In genomic region chr16:31473300-31474052, GRCh38 we compare ENCODE assay signal across 10 cellular contexts. TPM values are rescaled to one million over a fixed set of nuclear protein-coding genes. Genes with fewer than 3 reads are reported as not detected.
DNase-seq lines count a peak whose midpoint lies in the region; ATAC-seq and TF ChIP-seq lines count a peak whose summit lies in the region.
"Had no signal": no experiment of that assay in that cellular context is flagged by ENCODE, and none has a peak within 500 bp of the region (broad histone marks: within the 10 kb centered on the region; RNA-seq: fewer than 3 reads in every experiment).

No MANE protein-coding gene starts in this region.

- H3K36me3 ChIP-seq in HCT116 (ENCODE audit: control insufficient read depth in 1 of 2, insufficient read depth in 2 of 2, low read length in 2 of 2) (no peaks in the 10 kb centered on the region), aorta (ENCODE audit: control insufficient read depth in 1 of 2, insufficient read depth in 2 of 2, low read length in 1 of 2) (peaks cover 0 to 11% of the 10 kb centered on the region in 2 donors)

- H3K9me2 ChIP-seq in HCT116 (ENCODE audit: insufficient read depth): no peaks in the 10 kb centered on the region

- no peak for TF ChIP-seq POLR2A in HCT116 (IDR thresholded peaks at IDR 0.05; ENCODE audit: borderline replicate concordance, extremely low read depth, insufficient read depth, insufficient read length)

- H3K4me3 Mint-ChIP-seq in endothelial cell (ENCODE audit: unreplicated experiment) (peak overlapping the region; percentile 88), osteocyte (ENCODE audit: unreplicated experiment) (peak overlapping the region; percentile 89)

- H3K9me3 ChIP-seq in AG04450 (ENCODE audit: control insufficient read depth, insufficient read depth, low read length) (peaks cover 5% of the 10 kb centered on the region), HCT116 (ENCODE audit: control insufficient read depth in 1 of 2, insufficient read depth in 1 of 2, low read depth in 1 of 2, low read length in 2 of 2) (no peaks in the 10 kb centered on the region), aorta (ENCODE audit: control insufficient read depth, low read length) (no peaks in the 10 kb centered on the region)

- CTCF ChIA-PET in AG04450 (lab: Charles Lee): interaction anchor here (0.6 to 3.2 kb wide), 6 partner anchors 13 to 248 kb away, joined by 3 to 15 read pairs (median 4); no protein-coding TSS in a partner anchor
- CTCF ChIA-PET in HCT116 (lab: Charles Lee): interaction anchor here (0.5 to 1.0 kb wide), 12 partner anchors 8 to 400 kb away, joined by 3 to 32 read pairs (median 3); partner anchors contain the start of genes ARMC5, SLC5A2 and ZNF267

- peaks cover 17% of the 10 kb centered on the region for H3K27me3 Mint-ChIP-seq in endothelial cell (ENCODE audit: unreplicated experiment)
- no peaks in the 10 kb centered on the region for H3K27me3 Mint-ChIP-seq in osteocyte (ENCODE audit: unreplicated experiment)

- no peak for TF ChIP-seq RAD21 in HCT116 (IDR thresholded peaks at IDR 0.05; ENCODE audit: low read depth)

- H3K27ac ChIP-seq in AG04450 (ENCODE audit: low read depth, low read length) (peak overlapping the region; percentile 47), HCT116 (ENCODE audit: low read depth, low read length) (no peak overlapping the region), aorta (ENCODE audit: low read depth in 1 of 2, low read length in 2 of 2) (peak overlapping the region in 1 of 2 donors; percentile 13)
- H3K27ac ChIP-seq: KMS-11 had no signal

- peaks cover 24% of the 10 kb centered on the region for H3K36me3 Mint-ChIP-seq in endothelial cell (ENCODE audit: low read depth, unreplicated experiment)
- H3K36me3 Mint-ChIP-seq in osteocyte (ENCODE audit: unreplicated experiment): peaks cover 26% of the 10 kb centered on the region

- TF ChIP-seq CTCF in AG04450 (IDR thresholded peaks at IDR 0.05; ENCODE audit: low read depth, low read length): no peak
- TF ChIP-seq CTCF in HCT116 (IDR thresholded peaks at IDR 0.05 in 2 of 3, conservative IDR thresholded peaks at IDR 0.05 in 1 of 3; ENCODE audit: borderline replicate concordance in 1 of 3, insufficient read depth in 1 of 3, low read depth in 2 of 3, low read length in 2 of 3): no peak
- no peak for TF ChIP-seq CTCF in endothelial cell (IDR thresholded peaks at IDR 0.05; ENCODE audit: unreplicated experiment)
- TF ChIP-seq CTCF in osteocyte (IDR thresholded peaks at IDR 0.05): no peak
- TF ChIP-seq CTCF in GM20000 (IDR thresholded peaks at IDR 0.05; ENCODE audit: extremely low read depth, missing control alignments): no peak

- no peak for ATAC-seq in HCT116
- ATAC-seq in aorta (ENCODE audit: low FRiP score): no peak

- WGBS in aorta, 2 donors: 77 to 78% methylated on average over 17 of the region's 17 CpGs

- H3K4me1 ChIP-seq in HCT116 (ENCODE audit: control insufficient read depth in 1 of 2, insufficient read depth in 2 of 2, low read length in 2 of 2) (peaks cover 16 to 40% of the 10 kb centered on the region in 2 experiments), aorta (ENCODE audit: control insufficient read depth in 1 of 2, insufficient read depth in 2 of 2, low read length in 2 of 2) (no peaks in the 10 kb centered on the region)

- H3K4me2 ChIP-seq in HCT116 (ENCODE audit: low read length): peak overlapping the region; percentile 98; the same call in 1 of the 2 replicates
- H3K4me2 ChIP-seq: KMS-11 had no signal

- peaks cover 14% of the 10 kb centered on the region for H3K4me1 Mint-ChIP-seq in endothelial cell (ENCODE audit: unreplicated experiment)
- H3K4me1 Mint-ChIP-seq in osteocyte (ENCODE audit: unreplicated experiment): peaks cover 35% of the 10 kb centered on the region

- intact Hi-C loops in HCT116 (cut with micrococcal nuclease) (loop anchor here (5.0 kb wide), 1 partner anchor 224 kb away; no protein-coding TSS in a partner anchor), aorta (cut with DNase I) (no loop called here)

- no peaks in the 10 kb centered on the region for H3K27me3 ChIP-seq in AG04450 (ENCODE audit: control insufficient read depth, insufficient read depth, low read length)
- H3K27me3 ChIP-seq in HCT116 (ENCODE audit: insufficient read depth, low read length): no peaks in the 10 kb centered on the region
- H3K27me3 ChIP-seq in aorta (ENCODE audit: control insufficient read depth in 1 of 2, insufficient read depth in 2 of 2, low read length in 1 of 2): no peaks in the 10 kb centered on the region

- no peaks in the 10 kb centered on the region for H3K9me3 Mint-ChIP-seq in endothelial cell (ENCODE audit: unreplicated experiment)
- H3K9me3 Mint-ChIP-seq in osteocyte (ENCODE audit: unreplicated experiment): no peaks in the 10 kb centered on the region
- H3K9me3 Mint-ChIP-seq: CD4-positive, alpha-beta T cell had no signal

- H3K27ac Mint-ChIP-seq in endothelial cell (ENCODE audit: unreplicated experiment) (no peak overlapping the region), osteocyte (ENCODE audit: unreplicated experiment) (peak overlapping the region; percentile 95)
- H3K27ac Mint-ChIP-seq: CD4-positive, alpha-beta T cell had no signal

- DNase-seq in AG04450 (ENCODE audit: low read depth, low spot score): no peak
- no peak for DNase-seq in HCT116 (ENCODE audit: low read depth, low spot score)
- DNase-seq in endothelial cell (ENCODE audit: low spot score): no peak
- DNase-seq in osteocyte (ENCODE audit: extremely low spot score, unreplicated experiment): no peak
- no peak for DNase-seq in DMS53 treated with DMSO at 0.1 percent for 48 hours (lab: John Stamatoyannopoulos, UW; ENCODE audit: unreplicated experiment)
- no peak for DNase-seq in GM20000 (ENCODE audit: low spot score)
- DNase-seq in hippocampal formation (lab: John Stamatoyannopoulos, UW): no peak
- no peak for DNase-seq in aorta

- no peak overlapping the region for H2AFZ ChIP-seq in HCT116 (ENCODE audit: low read depth, low read length, poor library complexity, severe bottlenecking)

- no peak overlapping the region for H3K9ac ChIP-seq in HCT116 (ENCODE audit: low read length)
- H3K9ac ChIP-seq: KMS-11 had no signal

- H3K4me3 ChIP-seq in AG04450 (ENCODE audit: low read depth, low read length) (peak overlapping the region; percentile 85), HCT116 (replicated peaks in 1 of 2; ENCODE audit: low read depth in 1 of 2, low read length in 2 of 2) (no peak overlapping the region), aorta (ENCODE audit: low read length in 2 of 2) (no peak overlapping the region)

- RAD21 ChIA-PET in HCT116 (lab: Charles Lee; ENCODE audit: low non-redundant PET in 1 of 2, low total read pairs in 2 of 2, uncharacterized antibody in 2 of 2, unreplicated experiment in 2 of 2): no interaction called here

- no peaks in the 10 kb centered on the region for H3K79me2 ChIP-seq in HCT116 (ENCODE audit: insufficient read depth, low read length)

- H4K20me1 ChIP-seq in HCT116 (ENCODE audit: insufficient read depth): no peaks in the 10 kb centered on the region

- no TSS peak for BruUV-seq in HCT116 (replicated peaks; lab: Mats Ljungman, UMichigan)

- POLR2A ChIA-PET in AG04450 (lab: Yijun Ruan, JAX) (interaction anchor here (0.6 to 1.0 kb wide), 3 partner anchors 14 to 35 kb away, joined by 3 read pairs; partner anchors contain the start of genes ARMC5 and RUSF1), HCT116 (lab: Charles Lee) (interaction anchor here (1.0 kb wide), 1 partner anchor 14 kb away, joined by 4 read pairs; the partner anchor contains the start of gene ARMC5)

TF ChIP-seq in HCT116, 20 proteins besides CTCF, POLR2A, EP300 and RAD21 (continues in another document):
- TF ChIP-seq ATF3 (IDR thresholded peaks at IDR 0.05) (no peak), ZFX (IDR thresholded peaks at IDR 0.05) (no peak), SRF (IDR thresholded peaks at IDR 0.05; ENCODE audit: low read depth) (no peak), SIN3A (IDR thresholded peaks at IDR 0.05; ENCODE audit: low read depth) (no peak)

RNA-seq across cellular contexts. Expression of gene TGFB1I1, which starts 1.5 kb away (rescaled TPM):
- polyA plus RNA-seq in AG04450 (2011; rRNA removed): 42.4 and 63.4 TPM in 2 replicates
- 65.9 and 76.4 TPM in 2 replicates for polyA minus RNA-seq in AG04450 (2011; rRNA and poly(A)+ RNA removed)
- 8.7 TPM for total RNA-seq in HCT116 (2021; ENCODE audit: unreplicated experiment)
- polyA plus RNA-seq in HCT116 (2012): 12.0 and 12.8 TPM in 2 replicates
- total RNA-seq in endothelial cell (ENCODE audit: unreplicated experiment): 42.5 TPM
- 112 and 120 TPM in 2 replicates for total RNA-seq in osteocyte
- 100 to 1,000 TPM; 166 to 240 TPM for total RNA-seq in aorta
- 100 to 1,000 TPM; 124 to 232 TPM for polyA plus RNA-seq in aorta

RNA-seq across cellular contexts. Expression of gene SLC5A2, which starts 9.4 kb away (rescaled TPM):
- polyA plus RNA-seq in AG04450 (2011; rRNA removed) (not detected in 2 replicates), aorta (1 to 10 TPM in 1 of 2 donors, not detected in 1; 2.3 TPM)
- 0.18 TPM in 1 of 2 replicates, not detected in the other for polyA minus RNA-seq in AG04450 (2011; rRNA and poly(A)+ RNA removed)
- total RNA-seq in HCT116 (2021; ENCODE audit: unreplicated experiment) (0.10 TPM), endothelial cell (ENCODE audit: unreplicated experiment) (not detected), osteocyte (not detected in 2 replicates), aorta (under 1 TPM; 0.24 to 0.65 TPM)
- 0.94 and 4.3 TPM in 2 replicates for polyA plus RNA-seq in HCT116 (2012)

RNA-seq across cellular contexts. Expression of gene ARMC5, which starts 14.2 kb away (rescaled TPM):
- polyA plus RNA-seq in AG04450 (2011; rRNA removed): 2.9 and 4.2 TPM in 2 replicates
- 3.4 and 3.9 TPM in 2 replicates for polyA minus RNA-seq in AG04450 (2011; rRNA and poly(A)+ RNA removed)
- total RNA-seq in HCT116 (2021; ENCODE audit: unreplicated experiment): 11.8 TPM
- 9.9 and 10.2 TPM in 2 replicates for polyA plus RNA-seq in HCT116 (2012)
- total RNA-seq in endothelial cell (ENCODE audit: unreplicated experiment): 15.9 TPM
- total RNA-seq in osteocyte: 12.3 and 12.8 TPM in 2 replicates
- 1 to 10 TPM; 7.9 to 9.7 TPM for total RNA-seq in aorta
- 10 to 100 TPM in 1 of 2 donors, 1 to 10 TPM in 1; 2.1 to 14.1 TPM for polyA plus RNA-seq in aorta

RNA-seq across cellular contexts. Expression of gene ZNF843, which starts 30.9 kb away (rescaled TPM):
- polyA plus RNA-seq in AG04450 (2011; rRNA removed) (0.63 and 0.67 TPM in 2 replicates), aorta (1 to 10 TPM in 1 of 2 donors, under 1 TPM in 1; 0.50 to 1.0 TPM)
- 0.70 and 1.3 TPM in 2 replicates for polyA minus RNA-seq in AG04450 (2011; rRNA and poly(A)+ RNA removed)
- total RNA-seq in HCT116 (2021; ENCODE audit: unreplicated experiment) (0.69 TPM), endothelial cell (ENCODE audit: unreplicated experiment) (2.5 TPM), osteocyte (2.9 and 3.2 TPM in 2 replicates), aorta (1 to 10 TPM in 1 of 2 donors, under 1 TPM in 1; 0.68 to 1.9 TPM)
- polyA plus RNA-seq in HCT116 (2012): 0.42 and 0.60 TPM in 2 replicates

RNA-seq across cellular contexts. Expression of gene RUSF1, which starts 34.7 kb away (rescaled TPM):
- 32.2 and 38.6 TPM in 2 replicates for polyA plus RNA-seq in AG04450 (2011; rRNA removed)
- 47.4 and 52.5 TPM in 2 replicates for polyA minus RNA-seq in AG04450 (2011; rRNA and poly(A)+ RNA removed)
- 59.3 TPM for total RNA-seq in HCT116 (2021; ENCODE audit: unreplicated experiment)
- polyA plus RNA-seq in HCT116 (2012): 63.7 and 79.2 TPM in 2 replicates
- total RNA-seq in endothelial cell (ENCODE audit: unreplicated experiment): 54.2 TPM
- 72.5 and 76.8 TPM in 2 replicates for total RNA-seq in osteocyte
- total RNA-seq in aorta: 10 to 100 TPM; 50.6 to 62.4 TPM
- 10 to 100 TPM; 15.3 to 71.7 TPM for polyA plus RNA-seq in aorta
